ENCODE assay signal across 26 cellular contexts in genomic region chr17:8339540-8339939, GRCh38. TPM values are rescaled to one million over a fixed set of nuclear protein-coding genes. Genes with fewer than 3 reads are reported as not detected.
A peak's percentile ranks its signal among the peaks of the same experiment; 100 is the strongest.
DNase-seq lines count a peak whose midpoint lies in the region; ATAC-seq and TF ChIP-seq lines count a peak whose summit lies in the region.
"Had no signal": no experiment of that assay in that cellular context is flagged by ENCODE, and none has a peak within 500 bp of the region (broad histone marks: within the 10 kb centered on the region; RNA-seq: fewer than 3 reads in every experiment).

A gene with protein sequence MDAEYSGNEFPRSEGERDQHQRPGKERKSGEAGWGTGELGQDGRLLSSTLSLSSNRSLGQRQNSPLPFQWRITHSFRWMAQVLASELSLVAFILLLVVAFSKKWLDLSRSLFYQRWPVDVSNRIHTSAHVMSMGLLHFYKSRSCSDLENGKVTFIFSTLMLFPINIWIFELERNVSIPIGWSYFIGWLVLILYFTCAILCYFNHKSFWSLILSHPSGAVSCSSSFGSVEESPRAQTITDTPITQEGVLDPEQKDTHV (plus strand): TSS chr17:8339840. CDS start chr17:8340052, 212 bp downstream.

- H3K4me1 ChIP-seq in HUES64 (ENCODE audit: insufficient read depth, low read length) (peaks cover 20% of the 10 kb centered on the region), endodermal cell (ENCODE audit: control insufficient read depth, insufficient read depth, low read length) (peaks cover 11% of the 10 kb centered on the region), osteoblast (ENCODE audit: insufficient read depth, low read length) (peaks cover 2% of the 10 kb centered on the region)

- H3K27ac Mint-ChIP-seq in CD14-positive monocyte, result peak within 1 kb of the TSS in 5 of 7 donors; percentile 13 to 78 (median 64)
- H3K27ac Mint-ChIP-seq in endodermal cell, result peak within 1 kb of the TSS; percentile 87
- H3K27ac Mint-ChIP-seq: CD8-positive, alpha-beta T cell had no signal

- H3K4me1 Mint-ChIP-seq in CD14-positive monocyte (peaks cover 12% of the 10 kb centered on the region), endodermal cell (peaks cover 19% of the 10 kb centered on the region)

- H3K9ac ChIP-seq in HUES64 (ENCODE audit: low read depth, low read length), result no peak within 1 kb of the TSS
- no peak within 1 kb of the TSS for H3K9ac ChIP-seq in endodermal cell (ENCODE audit: extremely low read depth, low read length, poor library complexity, severe bottlenecking)

- H3K36me3 ChIP-seq in HUES64 (ENCODE audit: insufficient read depth, low read length), result no peaks in the 10 kb centered on the region
- no peaks in the 10 kb centered on the region for H3K36me3 ChIP-seq in endodermal cell (ENCODE audit: control insufficient read depth, insufficient read depth, low read length)
- no peaks in the 10 kb centered on the region for H3K36me3 ChIP-seq in osteoblast (ENCODE audit: insufficient read depth, low read length)

- H3K27ac ChIP-seq in HUES64 (ENCODE audit: low read depth, low read length) (peak within 1 kb of the TSS; percentile 38; the same call in 1 of the 2 replicates), endodermal cell (ENCODE audit: low read depth, low read length) (no peak within 1 kb of the TSS), osteoblast (ENCODE audit: low read depth, low read length) (no peak within 1 kb of the TSS)

- in situ Hi-C loops in ACHN (cut with HindIII; ENCODE audit: low pct_ligation_motif_present, low pct_unique_long_range_greater_than_20kb, low sequenced_read_pairs), result no loop called here

- peaks cover 6 to 11% (median 8%) of the 10 kb centered on the region in 3 donors for H3K27me3 Mint-ChIP-seq in CD14-positive monocyte (ENCODE audit: low read depth in 3 of 3)
- no peaks in the 10 kb centered on the region for H3K27me3 Mint-ChIP-seq in endodermal cell (ENCODE audit: insufficient read depth)

- WGBS in HUES64, result 90% methylated on average over 2 of the region's 2 CpGs
- WGBS in endodermal cell (ENCODE audit: insufficient coverage in 1 of 2, insufficient read length in 1 of 2), 2 experiments, result 78 to 81% methylated on average over 1 to 2 of the region's 2 CpGs

- no peak for TF ChIP-seq CTCF in CD14-positive monocyte (IDR thresholded peaks at IDR 0.05)
- TF ChIP-seq CTCF in endodermal cell (conservative IDR thresholded peaks at IDR 0.05), result no peak
- TF ChIP-seq CTCF in osteoblast (IDR thresholded peaks at IDR 0.05; ENCODE audit: extremely low read depth, low read depth, low read length), result no peak

- H3K4me3 ChIP-seq in HUES64 (ENCODE audit: low read length), result no peak within 1 kb of the TSS
- H3K4me3 ChIP-seq in endodermal cell (ENCODE audit: low read length), result no peak within 1 kb of the TSS
- no peak within 1 kb of the TSS for H3K4me3 ChIP-seq in osteoblast (ENCODE audit: insufficient read depth, low read length)
- H3K4me3 ChIP-seq: GM12878 had no signal

- H3K79me2 ChIP-seq in osteoblast (ENCODE audit: insufficient read depth, low read length), result no peaks in the 10 kb centered on the region

- no peaks in the 10 kb centered on the region for H3K9me3 ChIP-seq in HUES64 (ENCODE audit: insufficient read depth, low read depth, low read length)
- no peaks in the 10 kb centered on the region for H3K9me3 ChIP-seq in endodermal cell (ENCODE audit: control insufficient read depth, low read length)
- H3K9me3 ChIP-seq in osteoblast (ENCODE audit: low read depth, low read length), result no peaks in the 10 kb centered on the region

- intact Hi-C loops in CD14-positive monocyte (cut with micrococcal nuclease), result no loop called here

- no peaks in the 10 kb centered on the region for H4K20me1 ChIP-seq in osteoblast (ENCODE audit: insufficient read depth, low read length)

- H3K9me3 Mint-ChIP-seq in CD14-positive monocyte, result no peaks in the 10 kb centered on the region
- H3K9me3 Mint-ChIP-seq in endodermal cell, result no peaks in the 10 kb centered on the region
- H3K9me3 Mint-ChIP-seq: CD8-positive, alpha-beta T cell had no signal

- H3K4me2 ChIP-seq in osteoblast (ENCODE audit: insufficient read depth, low read length), result peak within 1 kb of the TSS; percentile 66

- H3K27me3 ChIP-seq in HUES64 (ENCODE audit: insufficient read depth, low read length) (no peaks in the 10 kb centered on the region), endodermal cell (ENCODE audit: control insufficient read depth, insufficient read depth, low read length, poor library complexity, severe bottlenecking) (no peaks in the 10 kb centered on the region), osteoblast (ENCODE audit: insufficient read depth, low read length) (no peaks in the 10 kb centered on the region)

- DNase-seq in CD14-positive monocyte (ENCODE audit: low spot score) (no peak), endodermal cell (no peak), osteoblast (ENCODE audit: insufficient read length, low spot score, missing footprints) (no peak), HuH-7 (ENCODE audit: low spot score) (no peak), ACHN (no peak)
- DNase-seq: Calu3; CD8-positive, alpha-beta T cell; DMS53; EL; H7; IMR-90; Karpas-422; NCI-H1417 treated with DMSO at 0.1 percent for 48 hours; NCI-H1930; NCI-H345; NCI-H524 treated with DMSO at 0.1 percent for 48 hours; PC-3; RPMI8226; SHP77 treated with DMSO at 0.1 percent for 48 hours had no signal

- H3K4me3 Mint-ChIP-seq in CD14-positive monocyte (peak within 1 kb of the TSS in 1 of 2 donors; percentile 82), endodermal cell (peak within 1 kb of the TSS; percentile 31)

- peak within 1 kb of the TSS; percentile 68 for H2AFZ ChIP-seq in osteoblast (ENCODE audit: low read length)

- no peaks in the 10 kb centered on the region for H3K36me3 Mint-ChIP-seq in CD14-positive monocyte
- no peaks in the 10 kb centered on the region for H3K36me3 Mint-ChIP-seq in endodermal cell (ENCODE audit: low read depth)
- H3K36me3 Mint-ChIP-seq: CD8-positive, alpha-beta T cell had no signal

- ATAC-seq in GM18870 (IDR thresholded peaks at IDR 0.05; ENCODE audit: unreplicated experiment), result no peak
- no peak for ATAC-seq in SK-N-SH treated with all-trans-retinoic acid at 6 μM for 48 hours
- ATAC-seq: CD8-positive, alpha-beta T cell; GM12878; PC-3 had no signal

TF ChIP-seq in SK-N-SH treated with all-trans-retinoic acid at 6 μM for 48 hours, 23 proteins besides CTCF, POLR2A, EP300 and RAD21:
- no peak for TF ChIP-seq ZC3H10 (CRISPR knock-in tag; IDR thresholded peaks at IDR 0.05)
- no peak for TF ChIP-seq ZNF8 (CRISPR knock-in tag; IDR thresholded peaks at IDR 0.05)
- TF ChIP-seq, protein P1, sequence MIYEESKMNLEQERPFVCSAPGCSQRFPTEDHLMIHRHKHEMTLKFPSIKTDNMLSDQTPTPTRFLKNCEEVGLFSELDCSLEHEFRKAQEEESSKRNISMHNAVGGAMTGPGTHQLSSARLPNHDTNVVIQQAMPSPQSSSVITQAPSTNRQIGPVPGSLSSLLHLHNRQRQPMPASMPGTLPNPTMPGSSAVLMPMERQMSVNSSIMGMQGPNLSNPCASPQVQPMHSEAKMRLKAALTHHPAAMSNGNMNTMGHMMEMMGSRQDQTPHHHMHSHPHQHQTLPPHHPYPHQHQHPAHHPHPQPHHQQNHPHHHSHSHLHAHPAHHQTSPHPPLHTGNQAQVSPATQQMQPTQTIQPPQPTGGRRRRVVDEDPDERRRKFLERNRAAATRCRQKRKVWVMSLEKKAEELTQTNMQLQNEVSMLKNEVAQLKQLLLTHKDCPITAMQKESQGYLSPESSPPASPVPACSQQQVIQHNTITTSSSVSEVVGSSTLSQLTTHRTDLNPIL (CRISPR knock-in tag; IDR thresholded peaks at IDR 0.05; ENCODE audit: low read depth), result no peak
- no peak for TF ChIP-seq ISL1 (CRISPR knock-in tag; IDR thresholded peaks at IDR 0.05)
- TF ChIP-seq PPARA (CRISPR knock-in tag; IDR thresholded peaks at IDR 0.05; ENCODE audit: borderline replicate concordance), result no peak

RNA-seq across cellular contexts. Expression of the gene that starts here (rescaled TPM):
- not detected for polyA plus RNA-seq in CD14-positive monocyte
- not detected for polyA plus RNA-seq in HUES64 (2013, experiment 1 of 2)
- not detected for polyA plus RNA-seq in HUES64 (2013, experiment 2 of 2)
- not detected for total RNA-seq in endodermal cell
- not detected for polyA plus RNA-seq in endodermal cell (2013, experiment 1 of 2)
- polyA plus RNA-seq in endodermal cell (2013, experiment 2 of 2), result not detected
- not detected in 2 replicates for total RNA-seq in osteoblast
- total RNA-seq: A172; Calu3; CD8-positive, alpha-beta T cell; GM12878; H7; IMR-90; MCF 10A; PC-3 had no signal
- polyA plus RNA-seq: BJ, GM12878, IMR-90 had no signal
